ENCODE assay signal across 9 cellular contexts in genomic region chr19:8525401-8525684, GRCh38. TPM values are rescaled to one million over a fixed set of nuclear protein-coding genes. Genes with fewer than 3 reads are reported as not detected.
DNase-seq lines count a peak whose midpoint lies in the region; ATAC-seq, FAIRE-seq and TF ChIP-seq lines count a peak whose summit lies in the region.
"Had no signal": no experiment of that assay in that cellular context is flagged by ENCODE, and none has a peak within 500 bp of the region (broad histone marks: within the 10 kb centered on the region; RNA-seq: fewer than 3 reads in every experiment).

No MANE protein-coding gene starts in this region.

- H3K27ac Mint-ChIP-seq in activated CD8-positive, alpha-beta T cell treated with anti-CD3 and anti-CD28 coated beads for 36 hours = no peak overlapping the region
- H3K27ac Mint-ChIP-seq in activated CD8-positive, alpha-beta T cell treated with anti-CD3 and anti-CD28 coated beads, Interleukin-2, amount 10 ng/mL, durations not matched to agents 7 days and 5 days = no peak overlapping the region

- POLR2A ChIA-PET in BJ (lab: Charles Lee) = interaction anchor here (1.1 kb wide), 1 partner anchor 12 kb away, joined by 4 read pairs; the partner anchor contains the start of gene ZNF414
- POLR2A ChIA-PET in RWPE1 (lab: Yijun Ruan, JAX; ENCODE audit: low non-redundant PET) = interaction anchor here (0.6 to 1.7 kb wide), 2 partner anchors 8 to 11 kb away, joined by 3 to 4 read pairs; partner anchors contain the start of gene ZNF414
- POLR2A ChIA-PET in activated CD8-positive, alpha-beta T cell treated with anti-CD3 and anti-CD28 coated beads for 36 hours (lab: Charles Lee) = interaction anchor here (1.2 kb wide), 1 partner anchor 11 kb away, joined by 3 read pairs; no protein-coding TSS in a partner anchor
- POLR2A ChIA-PET in activated CD8-positive, alpha-beta T cell treated with anti-CD3 and anti-CD28 coated beads, Interleukin-2, amount 10 ng/mL, durations not matched to agents 7 days and 5 days (lab: Charles Lee) = interaction anchor here (0.8 to 1.0 kb wide), 2 partner anchors 11 to 78 kb away, joined by 3 to 5 read pairs; partner anchors contain the start of gene ZNF414

- H3K9me3 ChIP-seq in pancreas = no peaks in the 10 kb centered on the region

- intact Hi-C loops in pancreas (cut with DNase I) = no loop called here
- intact Hi-C loops in activated CD8-positive, alpha-beta T cell treated with anti-CD3 and anti-CD28 coated beads for 36 hours (cut with micrococcal nuclease) = no loop called here

- H3K27me3 Mint-ChIP-seq in activated CD8-positive, alpha-beta T cell treated with anti-CD3 and anti-CD28 coated beads for 36 hours = no peaks in the 10 kb centered on the region
- H3K27me3 Mint-ChIP-seq in activated CD8-positive, alpha-beta T cell treated with anti-CD3 and anti-CD28 coated beads, Interleukin-2, amount 10 ng/mL, durations not matched to agents 7 days and 5 days (ENCODE audit: low read depth) = no peaks in the 10 kb centered on the region

- no peak for FAIRE-seq in pancreas (lab: Jason Lieb, UNC)

- peaks cover 21% of the 10 kb centered on the region for H3K36me3 Mint-ChIP-seq in activated CD8-positive, alpha-beta T cell treated with anti-CD3 and anti-CD28 coated beads for 36 hours (ENCODE audit: low read depth)
- H3K36me3 Mint-ChIP-seq in activated CD8-positive, alpha-beta T cell treated with anti-CD3 and anti-CD28 coated beads, Interleukin-2, amount 10 ng/mL, durations not matched to agents 7 days and 5 days (ENCODE audit: low read depth) = peaks cover 57% of the 10 kb centered on the region

- H3K4me3 Mint-ChIP-seq in activated CD8-positive, alpha-beta T cell treated with anti-CD3 and anti-CD28 coated beads for 36 hours = no peak overlapping the region
- no peak overlapping the region for H3K4me3 Mint-ChIP-seq in activated CD8-positive, alpha-beta T cell treated with anti-CD3 and anti-CD28 coated beads, Interleukin-2, amount 10 ng/mL, durations not matched to agents 7 days and 5 days

- DNase-seq in BJ (ENCODE audit: low read depth) (no peak), RWPE1 (ENCODE audit: low spot score) (no peak), fibroblast of the aortic adventitia (ENCODE audit: low read depth) (no peak), pancreas (no peak), OCI-M1 (lab: John Stamatoyannopoulos, UW) (no peak)
- DNase-seq in activated CD8-positive, alpha-beta T cell treated with anti-CD3 and anti-CD28 coated beads for 36 hours = no peak
- no peak for DNase-seq in activated CD8-positive, alpha-beta T cell treated with anti-CD3 and anti-CD28 coated beads, Interleukin-2, amount 10 ng/mL, durations not matched to agents 7 days and 5 days
- no peak for DNase-seq in activated naive CD4-positive, alpha-beta T cell (lab: John Stamatoyannopoulos, UW)
- DNase-seq: stimulated activated CD4-positive, alpha-beta T cell treated with anti-CD3 and anti-CD28 coated beads, Interleukin-2, amount 100 ng/mL, for 24 hours had no signal

- H3K27ac ChIP-seq in RWPE1 (peak overlapping the region; percentile 86), pancreas (peak overlapping the region in 3 of 4 donors; percentile 3 to 89 (median 80))

- peaks cover 0 to 4% (median 0%) of the 10 kb centered on the region in 3 donors for H3K4me1 ChIP-seq in pancreas

- 1 to 5% methylated on average over 13 to 15 of the region's 15 CpGs for WGBS in pancreas, 2 donors

- peaks cover 5% of the 10 kb centered on the region for H3K4me1 Mint-ChIP-seq in activated CD8-positive, alpha-beta T cell treated with anti-CD3 and anti-CD28 coated beads for 36 hours (ENCODE audit: low read depth)
- H3K4me1 Mint-ChIP-seq in activated CD8-positive, alpha-beta T cell treated with anti-CD3 and anti-CD28 coated beads, Interleukin-2, amount 10 ng/mL, durations not matched to agents 7 days and 5 days (ENCODE audit: low read depth) = no peaks in the 10 kb centered on the region

- no peak for ATAC-seq in pancreas
- ATAC-seq in activated CD8-positive, alpha-beta T cell treated with anti-CD3 and anti-CD28 coated beads for 36 hours = no peak
- ATAC-seq in activated CD8-positive, alpha-beta T cell treated with anti-CD3 and anti-CD28 coated beads, Interleukin-2, amount 10 ng/mL, durations not matched to agents 7 days and 5 days = no peak

- H3K4me3 ChIP-seq in BJ (ENCODE audit: low read depth, low read length) (peak overlapping the region; percentile 52), fibroblast of the aortic adventitia (ENCODE audit: low read depth, low read length) (peak overlapping the region; percentile 68), pancreas (peak overlapping the region; percentile 7 to 46 (median 24))

- TF ChIP-seq CTCF in BJ (IDR thresholded peaks at IDR 0.05; ENCODE audit: insufficient read depth, low read depth, low read length) = peak; percentile 39
- TF ChIP-seq CTCF in RWPE1 (conservative IDR thresholded peaks at IDR 0.05; ENCODE audit: low read depth) = no peak
- TF ChIP-seq CTCF in fibroblast of the aortic adventitia (IDR thresholded peaks at IDR 0.05; ENCODE audit: insufficient read depth, low read length) = peak; percentile 51
- no peak for TF ChIP-seq CTCF in pancreas (IDR thresholded peaks at IDR 0.05)
- no peak for TF ChIP-seq CTCF in activated CD8-positive, alpha-beta T cell treated with anti-CD3 and anti-CD28 coated beads for 36 hours (IDR thresholded peaks at IDR 0.05)

- H3K27me3 ChIP-seq in BJ (ENCODE audit: control insufficient read depth, insufficient read depth, low read length) = no peaks in the 10 kb centered on the region
- H3K27me3 ChIP-seq in pancreas = no peaks in the 10 kb centered on the region

- H3K36me3 ChIP-seq in BJ (ENCODE audit: control insufficient read depth, insufficient read depth, low read length) (0 out of 2 replicates have a peak, but pooled peaks cover 2% of the 10 kb centered on the region), pancreas (no peaks in the 10 kb centered on the region)

- no peaks in the 10 kb centered on the region for H3K9me3 Mint-ChIP-seq in activated CD8-positive, alpha-beta T cell treated with anti-CD3 and anti-CD28 coated beads for 36 hours
- no peaks in the 10 kb centered on the region for H3K9me3 Mint-ChIP-seq in activated CD8-positive, alpha-beta T cell treated with anti-CD3 and anti-CD28 coated beads, Interleukin-2, amount 10 ng/mL, durations not matched to agents 7 days and 5 days (ENCODE audit: insufficient read depth)

- CTCF ChIA-PET in BJ (lab: Yijun Ruan, JAX) (interaction anchor here (0.6 to 1.7 kb wide), 4 partner anchors 12 to 55 kb away, joined by 3 to 6 read pairs (median 6); partner anchors contain the start of gene ZNF414), RWPE1 (lab: Yijun Ruan, JAX) (interaction anchor here (0.6 kb wide), 1 partner anchor 107 kb away, joined by 4 read pairs; no protein-coding TSS in a partner anchor)
- CTCF ChIA-PET in activated CD8-positive, alpha-beta T cell treated with anti-CD3 and anti-CD28 coated beads for 36 hours (lab: Charles Lee) = interaction anchor here (1.3 to 1.5 kb wide), 2 partner anchors 20 to 55 kb away, joined by 3 to 8 read pairs; no protein-coding TSS in a partner anchor
- CTCF ChIA-PET in activated CD8-positive, alpha-beta T cell treated with anti-CD3 and anti-CD28 coated beads, Interleukin-2, amount 10 ng/mL, durations not matched to agents 7 days and 5 days (lab: Charles Lee) = interaction anchor here (0.8 to 1.1 kb wide), 2 partner anchors 38 to 56 kb away, joined by 3 to 4 read pairs; no protein-coding TSS in a partner anchor

RNA-seq across cellular contexts. Expression of gene ZNF414, which starts 11.4 kb away (rescaled TPM):
- 3.7 and 5.7 TPM in 2 replicates for polyA plus RNA-seq in BJ (2011; rRNA removed)
- 1.7 and 4.2 TPM in 2 replicates for polyA minus RNA-seq in BJ (2011; rRNA and poly(A)+ RNA removed)
- total RNA-seq in fibroblast of the aortic adventitia (ENCODE audit: low replicate concordance) = 4.4 and 6.4 TPM in 2 replicates
- 10 to 100 TPM in 3 of 6 donors, 1 to 10 TPM in 3; 7.3 to 16.1 (median 10.8) TPM for total RNA-seq in pancreas
- 10 to 100 TPM; 28.2 to 36.9 TPM for polyA plus RNA-seq in pancreas
- total RNA-seq in activated CD8-positive, alpha-beta T cell treated with anti-CD3 and anti-CD28 coated beads for 36 hours = 10 to 100 TPM; 21.6 to 24.0 TPM
- 10 to 100 TPM; 28.7 to 36.2 TPM for total RNA-seq in activated CD8-positive, alpha-beta T cell treated with anti-CD3 and anti-CD28 coated beads, Interleukin-2, amount 10 ng/mL, durations not matched to agents 7 days and 5 days

RNA-seq across cellular contexts. Expression of gene PRAM1, which starts 22.9 kb away (rescaled TPM):
- polyA plus RNA-seq in BJ (2011; rRNA removed) = 0.04 TPM in 1 of 2 replicates, not detected in the other
- polyA minus RNA-seq in BJ (2011; rRNA and poly(A)+ RNA removed) = not detected in 2 replicates
- not detected in 2 replicates for total RNA-seq in fibroblast of the aortic adventitia (ENCODE audit: low replicate concordance)
- 1 to 10 TPM in 2 of 6 donors, under 1 TPM in 4; 0.09 to 4.6 (median 0.70) TPM for total RNA-seq in pancreas
- 1 to 10 TPM; 3.0 to 3.7 TPM for polyA plus RNA-seq in pancreas
- total RNA-seq in activated CD8-positive, alpha-beta T cell treated with anti-CD3 and anti-CD28 coated beads for 36 hours = 1 to 10 TPM in 1 of 2 experiments, under 1 TPM in 1; 0.74 to 1.1 TPM
- 1 to 10 TPM; 2.3 to 2.7 TPM for total RNA-seq in activated CD8-positive, alpha-beta T cell treated with anti-CD3 and anti-CD28 coated beads, Interleukin-2, amount 10 ng/mL, durations not matched to agents 7 days and 5 days

RNA-seq across cellular contexts. Expression of gene MYO1F, which starts 51.9 kb away (rescaled TPM):
- polyA plus RNA-seq in BJ (2011; rRNA removed) (0.29 and 0.33 TPM in 2 replicates), pancreas (1 to 10 TPM; 1.9 to 7.5 TPM)
- polyA minus RNA-seq in BJ (2011; rRNA and poly(A)+ RNA removed) = 0.19 TPM in 1 of 2 replicates, not detected in the other
- total RNA-seq in fibroblast of the aortic adventitia (ENCODE audit: low replicate concordance) (0.09 and 0.41 TPM in 2 replicates), pancreas (10 to 100 TPM in 2 of 6 donors, 1 to 10 TPM in 4; 1.2 to 21.3 (median 4.8) TPM)
- total RNA-seq in activated CD8-positive, alpha-beta T cell treated with anti-CD3 and anti-CD28 coated beads for 36 hours = 10 to 100 TPM; 21.0 to 21.4 TPM
- total RNA-seq in activated CD8-positive, alpha-beta T cell treated with anti-CD3 and anti-CD28 coated beads, Interleukin-2, amount 10 ng/mL, durations not matched to agents 7 days and 5 days = 100 to 1,000 TPM; 254 to 266 TPM

Comparison
In these comparisons a context has a peak if more than half of its experiments do, and no peak if none do; other contexts are left out.
1. RNA of gene MYO1F, which starts 51.9 kb away (total RNA-seq): 254 to 266 TPM in activated CD8-positive, alpha-beta T cell treated with anti-CD3 and anti-CD28 coated beads, Interleukin-2, amount 10 ng/mL, durations not matched to agents 7 days and 5 days; 21.0 to 21.4 TPM in activated CD8-positive, alpha-beta T cell treated with anti-CD3 and anti-CD28 coated beads for 36 hours, 1.2 to 21.3 TPM in pancreas and 0.09 to 0.41 TPM in fibroblast of the aortic adventitia; every median in the first group is over 10 times any median in the second.
2. CTCF ChIP-seq: peak in BJ (single experiment) and fibroblast of the aortic adventitia (single experiment); none in RWPE1 (single experiment), pancreas (0 of 4) and activated CD8-positive, alpha-beta T cell treated with anti-CD3 and anti-CD28 coated beads for 36 hours (single experiment).
3. Peak in every context shown above with its lines, with median percentiles within 50 percentile points of each other: H3K4me3 ChIP-seq.